ENCODE assay signal across 9 cellular contexts in the genomic region with DNA sequence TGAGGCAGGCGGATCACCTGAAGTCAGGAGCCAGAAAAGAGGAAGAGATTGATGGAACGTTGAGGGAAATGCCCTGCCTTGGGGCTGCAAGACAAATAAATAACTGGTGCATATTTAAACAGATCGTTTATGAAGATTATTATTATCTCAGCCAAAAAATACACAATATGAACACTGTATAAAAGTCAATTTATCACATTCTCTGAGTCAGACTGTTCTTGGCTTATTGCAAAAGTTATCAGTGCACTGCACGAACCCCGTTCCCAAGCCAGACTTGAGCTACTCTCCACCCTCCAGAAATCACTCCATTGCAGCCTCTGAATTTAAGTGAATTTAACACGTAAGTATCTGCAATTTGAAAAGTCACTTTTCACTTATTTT. TPM values are rescaled to one million over a fixed set of nuclear protein-coding genes. Genes with fewer than 3 reads are reported as not detected.
A peak's percentile ranks its signal among the peaks of the same experiment; 100 is the strongest.
DNase-seq lines count a peak whose midpoint lies in the region; ATAC-seq lines count a peak whose summit lies in the region.
"Had no signal": no experiment of that assay in that cellular context is flagged by ENCODE, and none has a peak within 500 bp of the region (broad histone marks: within the 10 kb centered on the region; RNA-seq: fewer than 3 reads in every experiment).

No MANE protein-coding gene starts in this region.

- H3K4me1 ChIP-seq in mucosa of stomach (ENCODE audit: control insufficient read depth, insufficient read depth, low read length) = peaks cover 13% of the 10 kb centered on the region

- H3K27me3 Mint-ChIP-seq in central memory CD8-positive, alpha-beta T cell = no peaks in the 10 kb centered on the region

- no peak for ATAC-seq in central memory CD8-positive, alpha-beta T cell (replicated peaks; ENCODE audit: extremely low read depth, poor library complexity, severe bottlenecking)

- peak overlapping the region; percentile 89 for H3K4me3 Mint-ChIP-seq in central memory CD8-positive, alpha-beta T cell

- H3K9me3 Mint-ChIP-seq in central memory CD8-positive, alpha-beta T cell = no peaks in the 10 kb centered on the region

- H3K36me3 Mint-ChIP-seq in central memory CD8-positive, alpha-beta T cell (ENCODE audit: insufficient read depth) = peaks cover 4% of the 10 kb centered on the region

- H3K9me3 ChIP-seq in mucosa of stomach (ENCODE audit: control insufficient read depth, low read length) = no peaks in the 10 kb centered on the region

- H3K27me3 ChIP-seq in mucosa of stomach (ENCODE audit: control insufficient read depth, insufficient read depth, low read length) = no peaks in the 10 kb centered on the region

- no peak overlapping the region for H3K27ac Mint-ChIP-seq in central memory CD8-positive, alpha-beta T cell (ENCODE audit: low read depth)

- H3K4me1 Mint-ChIP-seq in central memory CD8-positive, alpha-beta T cell = peaks cover 37% of the 10 kb centered on the region

- H3K9ac ChIP-seq in mucosa of stomach (ENCODE audit: low read length) = peak overlapping the region; percentile 73

- no peaks in the 10 kb centered on the region for H3K36me3 ChIP-seq in mucosa of stomach (ENCODE audit: control insufficient read depth, insufficient read depth, low read length)

- DNase-seq in AG08396 (ENCODE audit: low spot score) = peak; percentile 72
- DNase-seq in LHCN-M2 (ENCODE audit: low read depth) = peak; percentile 51
- no peak for DNase-seq in central memory CD8-positive, alpha-beta T cell (ENCODE audit: low spot score in 2 of 2)
- DNase-seq in stimulated activated CD4-positive, alpha-beta T cell treated with anti-CD3 and anti-CD28 coated beads, Interleukin-1b, Interleukin-23, amount 100 ng/mL, for 48 hours = no peak
- DNase-seq in effector CD8-positive, alpha-beta T cell (lab: John Stamatoyannopoulos, UW) = no peak
- no peak for DNase-seq in NCI-H1105 (lab: John Stamatoyannopoulos, UW)
- DNase-seq in NCI-H2227 (lab: John Stamatoyannopoulos, UW; ENCODE audit: unreplicated experiment) = no peak
- DNase-seq: NCI-H510A had no signal

- no peak overlapping the region for H3K4me3 ChIP-seq in mucosa of stomach (ENCODE audit: low read length)

RNA-seq across cellular contexts. Expression of a gene that starts 1.6 kb away (rescaled TPM):
- total RNA-seq in LHCN-M2 (2014; rRNA removed) = 19.7 and 22.5 TPM in 2 replicates
- polyA plus RNA-seq in LHCN-M2 (2012) = 11.0 TPM

Comparison
In these comparisons a context has a peak if more than half of its experiments do, and no peak if none do; other contexts are left out.
1. DNase-seq: peak in AG08396 (single experiment) and LHCN-M2 (single experiment); none in central memory CD8-positive, alpha-beta T cell (0 of 2), stimulated activated CD4-positive, alpha-beta T cell treated with anti-CD3 and anti-CD28 coated beads, Interleukin-1b, Interleukin-23, amount 100 ng/mL, for 48 hours (single experiment), effector CD8-positive, alpha-beta T cell (single experiment), NCI-H1105 (single experiment) and NCI-H2227 (single experiment).